In genomic region chr2:124804014-124804940, GRCh38 we compare ENCODE assay signal across 8 cellular contexts.
DNase-seq lines count a peak whose midpoint lies in the region; ATAC-seq and TF ChIP-seq lines count a peak whose summit lies in the region.

No MANE protein-coding gene starts in this region.

- TF ChIP-seq CTCF in RWPE1 (conservative IDR thresholded peaks at IDR 0.05; ENCODE audit: low read depth) (peak; percentile 75), heart left ventricle (IDR thresholded peaks at IDR 0.05) (peak; percentile 34 to 59 (median 51))

- peak; percentile 56 for ATAC-seq in GM18867 (IDR thresholded peaks at IDR 0.05; ENCODE audit: unreplicated experiment)
- peak; percentile 57 for ATAC-seq in HG03565 (IDR thresholded peaks at IDR 0.05; ENCODE audit: unreplicated experiment)
- ATAC-seq in heart left ventricle = no peak
- ATAC-seq in naive thymus-derived CD8-positive, alpha-beta T cell = no peak

- no peaks in the 10 kb centered on the region for H3K36me3 Mint-ChIP-seq in naive thymus-derived CD8-positive, alpha-beta T cell

- no peaks in the 10 kb centered on the region for H3K36me3 ChIP-seq in heart left ventricle

- H3K4me1 ChIP-seq in heart left ventricle = no peaks in the 10 kb centered on the region

- H3K9me3 ChIP-seq in heart left ventricle = no peaks in the 10 kb centered on the region

- DNase-seq in CD1c-positive myeloid dendritic cell (ENCODE audit: extremely low spot score) (peak; percentile 40), RWPE1 (ENCODE audit: low spot score) (peak; percentile 46), heart left ventricle (no peak), superior temporal gyrus (ENCODE audit: extremely low spot score) (peak; percentile 69), NCI-H2107 treated with DMSO at 0.1 percent for 48 hours (lab: John Stamatoyannopoulos, UW; ENCODE audit: unreplicated experiment) (no peak)
- no peak for DNase-seq in naive thymus-derived CD8-positive, alpha-beta T cell

- CTCF ChIA-PET in RWPE1 (lab: Yijun Ruan, JAX) = interaction anchor here (0.9 kb wide), 1 partner anchor 1843 kb away, joined by 3 read pairs; no protein-coding TSS in a partner anchor

- H3K4me1 Mint-ChIP-seq in naive thymus-derived CD8-positive, alpha-beta T cell = no peaks in the 10 kb centered on the region

- no peak overlapping the region for H3K4me3 ChIP-seq in heart left ventricle

- H3K27ac ChIP-seq in RWPE1 = no peak overlapping the region
- H3K27ac ChIP-seq in heart left ventricle = no peak overlapping the region

- 50 to 59% (median 52%) methylated on average over 5 of the region's 5 CpGs for WGBS in heart left ventricle, 4 donors

- H3K27me3 ChIP-seq in heart left ventricle = no peaks in the 10 kb centered on the region

- intact Hi-C loops in heart left ventricle (cut with DNase I) = loop anchor here in 1 of 10 donors (10.0 kb wide), 1 partner anchor 769 kb away; no protein-coding TSS in a partner anchor

- POLR2A ChIA-PET in RWPE1 (lab: Yijun Ruan, JAX; ENCODE audit: low non-redundant PET) = no interaction called here
- POLR2A ChIA-PET in naive thymus-derived CD8-positive, alpha-beta T cell (lab: Charles Lee) = no interaction called here

- H3K4me3 Mint-ChIP-seq in naive thymus-derived CD8-positive, alpha-beta T cell = no peak overlapping the region

- no peak overlapping the region for H3K27ac Mint-ChIP-seq in naive thymus-derived CD8-positive, alpha-beta T cell

- no peak for TF ChIP-seq POLR2A in heart left ventricle (IDR thresholded peaks at IDR 0.05)

- no peaks in the 10 kb centered on the region for H3K27me3 Mint-ChIP-seq in naive thymus-derived CD8-positive, alpha-beta T cell

- H3K9me3 Mint-ChIP-seq in naive thymus-derived CD8-positive, alpha-beta T cell = peaks cover 0 to 7% (median 0%) of the 10 kb centered on the region in 9 donors

Comparison
In these comparisons a context has a peak if more than half of its experiments do, and no peak if none do; other contexts are left out.
1. DNase-seq: peak in CD1c-positive myeloid dendritic cell (single experiment), RWPE1 (single experiment) and superior temporal gyrus (single experiment); none in heart left ventricle (0 of 5), NCI-H2107 treated with DMSO at 0.1 percent for 48 hours (single experiment) and naive thymus-derived CD8-positive, alpha-beta T cell (0 of 10).
2. ATAC-seq: peak in GM18867 (single experiment) and HG03565 (single experiment); none in heart left ventricle (0 of 4) and naive thymus-derived CD8-positive, alpha-beta T cell (0 of 2).